27 cellular contexts compared by ENCODE assay signal in the genomic region with DNA sequence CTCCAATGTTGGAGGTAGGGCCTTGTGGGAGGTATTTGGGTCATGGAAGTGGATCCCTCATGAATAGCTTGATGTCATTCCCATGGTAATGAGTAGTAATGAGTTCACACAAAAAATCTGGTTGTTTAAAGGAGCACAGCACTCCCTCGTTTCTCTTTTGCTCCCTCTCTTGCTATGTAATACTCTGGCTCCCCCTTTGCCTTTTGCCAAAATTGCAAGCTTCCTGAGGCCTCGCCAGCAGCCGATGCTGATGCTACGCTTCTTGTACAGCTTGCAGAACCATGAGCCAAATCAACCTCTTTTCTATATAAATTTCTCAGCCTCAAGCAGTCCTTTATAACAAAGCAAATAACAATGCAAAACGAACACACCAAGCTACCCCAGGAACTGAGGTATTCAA.
DNase-seq lines count a peak whose midpoint lies in the region; TF ChIP-seq lines count a peak whose summit lies in the region.
"Had no signal": no experiment of that assay in that cellular context is flagged by ENCODE, and none has a peak within 500 bp of the region (broad histone marks: within the 10 kb centered on the region; RNA-seq: fewer than 3 reads in every experiment).

No MANE protein-coding gene starts in this region.

- no peaks in the 10 kb centered on the region for H3K4me1 ChIP-seq in iPS DF 6.9 (ENCODE audit: control insufficient read depth, insufficient read depth, low read length)
- H3K4me1 ChIP-seq: breast epithelium, prostate gland, sigmoid colon, thyroid gland had no signal

- peak; percentile 10 for DNase-seq in ELF-1 (ENCODE audit: low read depth, low spot score)
- DNase-seq in RPMI8226 = peak; percentile 23
- peak; percentile 4 for DNase-seq in iPS DF 6.9 (ENCODE audit: low read depth, low spot score)
- DNase-seq in 8988T = no peak
- DNase-seq in NCI-H146 treated with DMSO at 0.1 percent for 48 hours (lab: John Stamatoyannopoulos, UW; ENCODE audit: unreplicated experiment) = no peak
- no peak for DNase-seq in NCI-H446 treated with DMSO at 0.1 percent for 48 hours (lab: John Stamatoyannopoulos, UW)
- DNase-seq: activated CD4-positive, alpha-beta T cell treated with anti-CD3 and anti-CD28 coated beads for 4 hours; amygdala; CD4-positive, alpha-beta T cell; H7; natural killer cell; NCI-H1048; NCI-H1930; NCI-H526; NK-92 treated with Interleukin-12 subunit alpha and Interleukin-12 subunit beta, amount 100 ng/mL, for 24 hours; occipital lobe; PC-9; SHP77 treated with DMSO at 0.1 percent for 48 hours; sigmoid colon; stimulated activated CD4-positive, alpha-beta T cell treated with anti-CD3 and anti-CD28 coated beads, Interleukin-12 subunit alpha, Interleukin-12 subunit beta, amount 100 ng/mL, for 4 hours; stimulated activated CD4-positive, alpha-beta T cell treated with anti-CD3 and anti-CD28 coated beads, Interleukin-4, amount 100 ng/mL, for 1 hour; thyroid gland had no signal

- no CpG with 5 or more reads among the region's 5 CpGs for WGBS in iPS DF 6.9 (ENCODE audit: insufficient coverage, insufficient read length)

- no peak overlapping the region for H3K27ac ChIP-seq in iPS DF 6.9 (ENCODE audit: low read length)
- H3K27ac ChIP-seq: breast epithelium, hepatocyte, PC-9, prostate gland, sigmoid colon, thyroid gland had no signal

- no peak for TF ChIP-seq EP300 in Ishikawa (IDR thresholded peaks at IDR 0.05; ENCODE audit: borderline replicate concordance)

- H3K9me3 ChIP-seq in iPS DF 6.9 (ENCODE audit: control insufficient read depth, insufficient read depth, low read length) = no peaks in the 10 kb centered on the region
- H3K9me3 ChIP-seq: breast epithelium, prostate gland, sigmoid colon, thyroid gland had no signal

- no peak overlapping the region for H3K4me3 ChIP-seq in iPS DF 6.9 (ENCODE audit: low read length)
- H3K4me3 ChIP-seq: breast epithelium, hepatocyte, lung, PC-9, prostate gland, sigmoid colon, thyroid gland had no signal

- no peaks in the 10 kb centered on the region for H3K36me3 ChIP-seq in iPS DF 6.9 (ENCODE audit: control insufficient read depth, insufficient read depth, low read length)
- H3K36me3 ChIP-seq: breast epithelium, prostate gland, sigmoid colon, thyroid gland had no signal

- H3K27me3 ChIP-seq in iPS DF 6.9 (ENCODE audit: control insufficient read depth, insufficient read depth, low read length) = no peaks in the 10 kb centered on the region
- H3K27me3 ChIP-seq: breast epithelium, hepatocyte, thyroid gland had no signal

- peak; percentile 17; the same call in 1 of the 2 replicates for TF ChIP-seq RAD21 in Ishikawa (IDR thresholded peaks at IDR 0.05; ENCODE audit: low read depth)

TF ChIP-seq in Ishikawa, 13 proteins besides CTCF, POLR2A, EP300 and RAD21:
- TF ChIP-seq, protein P1, sequence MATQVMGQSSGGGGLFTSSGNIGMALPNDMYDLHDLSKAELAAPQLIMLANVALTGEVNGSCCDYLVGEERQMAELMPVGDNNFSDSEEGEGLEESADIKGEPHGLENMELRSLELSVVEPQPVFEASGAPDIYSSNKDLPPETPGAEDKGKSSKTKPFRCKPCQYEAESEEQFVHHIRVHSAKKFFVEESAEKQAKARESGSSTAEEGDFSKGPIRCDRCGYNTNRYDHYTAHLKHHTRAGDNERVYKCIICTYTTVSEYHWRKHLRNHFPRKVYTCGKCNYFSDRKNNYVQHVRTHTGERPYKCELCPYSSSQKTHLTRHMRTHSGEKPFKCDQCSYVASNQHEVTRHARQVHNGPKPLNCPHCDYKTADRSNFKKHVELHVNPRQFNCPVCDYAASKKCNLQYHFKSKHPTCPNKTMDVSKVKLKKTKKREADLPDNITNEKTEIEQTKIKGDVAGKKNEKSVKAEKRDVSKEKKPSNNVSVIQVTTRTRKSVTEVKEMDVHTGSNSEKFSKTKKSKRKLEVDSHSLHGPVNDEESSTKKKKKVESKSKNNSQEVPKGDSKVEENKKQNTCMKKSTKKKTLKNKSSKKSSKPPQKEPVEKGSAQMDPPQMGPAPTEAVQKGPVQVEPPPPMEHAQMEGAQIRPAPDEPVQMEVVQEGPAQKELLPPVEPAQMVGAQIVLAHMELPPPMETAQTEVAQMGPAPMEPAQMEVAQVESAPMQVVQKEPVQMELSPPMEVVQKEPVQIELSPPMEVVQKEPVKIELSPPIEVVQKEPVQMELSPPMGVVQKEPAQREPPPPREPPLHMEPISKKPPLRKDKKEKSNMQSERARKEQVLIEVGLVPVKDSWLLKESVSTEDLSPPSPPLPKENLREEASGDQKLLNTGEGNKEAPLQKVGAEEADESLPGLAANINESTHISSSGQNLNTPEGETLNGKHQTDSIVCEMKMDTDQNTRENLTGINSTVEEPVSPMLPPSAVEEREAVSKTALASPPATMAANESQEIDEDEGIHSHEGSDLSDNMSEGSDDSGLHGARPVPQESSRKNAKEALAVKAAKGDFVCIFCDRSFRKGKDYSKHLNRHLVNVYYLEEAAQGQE (IDR thresholded peaks at IDR 0.05; ENCODE audit: low read depth) = no peak
- no peak for TF ChIP-seq TAF1 (IDR thresholded peaks at IDR 0.05; ENCODE audit: low read depth)
TF ChIP-seq in Ishikawa: peak in this region for 0.

Comparison
In these comparisons a context has a peak if more than half of its experiments do, and no peak if none do; other contexts are left out.
1. DNase-seq: peak in ELF-1 (single experiment), RPMI8226 (single experiment) and iPS DF 6.9 (single experiment); none in 8988T (single experiment), NCI-H146 treated with DMSO at 0.1 percent for 48 hours (single experiment) and NCI-H446 treated with DMSO at 0.1 percent for 48 hours (single experiment).